In the genomic region with DNA sequence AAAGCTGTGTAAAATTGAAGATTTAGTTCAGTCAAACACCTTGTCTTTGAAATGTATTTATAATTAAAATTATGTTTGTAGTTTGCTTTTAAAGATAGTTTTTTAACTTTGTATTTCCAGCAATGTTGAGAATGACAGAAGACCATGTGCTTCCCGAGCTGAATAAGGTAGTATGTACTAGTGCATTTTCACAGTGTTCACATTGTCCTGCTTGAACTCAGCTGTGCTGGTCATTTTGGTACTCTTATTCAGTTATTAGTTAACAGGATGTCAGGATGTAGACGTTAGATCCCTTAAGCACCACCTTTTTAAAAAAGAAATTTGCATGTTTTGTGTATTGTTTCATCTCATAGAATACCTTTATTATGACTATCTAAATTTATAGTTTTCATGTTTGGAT, we compare ENCODE assay signal across 8 cellular contexts.
"Had no signal": no experiment of that assay in that cellular context is flagged by ENCODE, and none has a peak within 500 bp of the region (broad histone marks: within the 10 kb centered on the region; RNA-seq: fewer than 3 reads in every experiment).

No MANE protein-coding gene starts in this region.

- H3K27me3 Mint-ChIP-seq: IgD-negative memory B cell had no signal

- H3K4me3 Mint-ChIP-seq: GM23338, H9, IgD-negative memory B cell had no signal

- H3K9me3 Mint-ChIP-seq: GM23338, H9, IgD-negative memory B cell had no signal

- H2AFZ ChIP-seq: GM23338 had no signal

- H3K27ac Mint-ChIP-seq: GM23338, H9, IgD-negative memory B cell had no signal

- H3K4me3 ChIP-seq: GM23338 had no signal

- H3K27ac ChIP-seq: HL-60 had no signal

- H3K4me1 Mint-ChIP-seq: GM23338, H9, IgD-negative memory B cell had no signal

- H3K4me2 ChIP-seq: GM23338 had no signal

- FAIRE-seq: H1, H54 had no signal

- DNase-seq: H9, HCEC 1CT, KBM-7 had no signal

- ATAC-seq: GM23338 had no signal
